In genomic region chr16:80671281-80671849, GRCh38 we compare ENCODE assay signal across 10 cellular contexts.
A peak's percentile ranks its signal among the peaks of the same experiment; 100 is the strongest.
DNase-seq lines count a peak whose midpoint lies in the region; ATAC-seq, FAIRE-seq and TF ChIP-seq lines count a peak whose summit lies in the region.
"Had no signal": no experiment of that assay in that cellular context is flagged by ENCODE, and none has a peak within 500 bp of the region (broad histone marks: within the 10 kb centered on the region; RNA-seq: fewer than 3 reads in every experiment).

No MANE protein-coding gene starts in this region.

- H3K9me3 ChIP-seq in OCI-LY7 (ENCODE audit: low read length) (no peaks in the 10 kb centered on the region), kidney (ENCODE audit: control insufficient read depth in 1 of 2, low read length in 2 of 2) (no peaks in the 10 kb centered on the region)

- CTCF ChIA-PET in GM10248 (lab: Yijun Ruan, JAX): no interaction called here
- CTCF ChIA-PET in OCI-LY7 (lab: Charles Lee; ENCODE audit: unreplicated experiment): no interaction called here

- POLR2A ChIA-PET in GM10248 (lab: Yijun Ruan, JAX) (no interaction called here), OCI-LY7 (lab: Charles Lee) (interaction anchor here (0.9 kb wide), 1 partner anchor 10 kb away, joined by 4 read pairs; no protein-coding TSS in a partner anchor)

- H3K9ac ChIP-seq in kidney (ENCODE audit: low read length in 2 of 2): no peak overlapping the region

- DNase-seq in GM10248 (ENCODE audit: extremely low spot score) (peak; percentile 56), OCI-LY7 (ENCODE audit: low spot score) (peak; percentile 83), kidney (no peak), midbrain (lab: John Stamatoyannopoulos, UW) (no peak)
- DNase-seq in central memory CD4-positive, alpha-beta T cell: no peak
- DNase-seq: NCI-H2081 treated with DMSO at 0.1 percent for 48 hours had no signal

- H3K36me3 ChIP-seq in OCI-LY7 (ENCODE audit: insufficient read depth, low read length): no peaks in the 10 kb centered on the region
- H3K36me3 ChIP-seq in kidney (ENCODE audit: control insufficient read depth in 1 of 2, insufficient read depth in 2 of 2, low read length in 2 of 2): no peaks in the 10 kb centered on the region

- FAIRE-seq in kidney (lab: Jason Lieb, UNC): no peak
- FAIRE-seq: H54 had no signal

- H4K20me1 ChIP-seq in OCI-LY7 (ENCODE audit: insufficient read depth, low read length): no peaks in the 10 kb centered on the region

- peak overlapping the region; percentile 23 for H3K4me3 ChIP-seq in OCI-LY7 (ENCODE audit: low read depth, low read length, poor library complexity, severe bottlenecking)
- no peak overlapping the region for H3K4me3 ChIP-seq in kidney (ENCODE audit: low read length in 2 of 2)

- no peaks in the 10 kb centered on the region for H3K79me2 ChIP-seq in OCI-LY7 (ENCODE audit: insufficient read depth, low read depth, low read length)

- peak overlapping the region; percentile 63 for H3K4me2 ChIP-seq in OCI-LY7 (ENCODE audit: low read length)

- H2AFZ ChIP-seq in OCI-LY7 (ENCODE audit: low read length): peak overlapping the region; percentile 39; the same call in 1 of the 2 replicates

- no TSS peak for BruUV-seq in OCI-LY7 (replicated peaks; lab: Mats Ljungman, UMichigan)

- peak; percentile 65 for ATAC-seq in GM21360 (IDR thresholded peaks at IDR 0.05; ENCODE audit: unreplicated experiment)
- peak; percentile 58 for ATAC-seq in HG03103 (IDR thresholded peaks at IDR 0.05; ENCODE audit: low read depth, unreplicated experiment)
- ATAC-seq in HG03025 (IDR thresholded peaks at IDR 0.05; ENCODE audit: low FRiP score, unreplicated experiment): no peak

- H3K27ac ChIP-seq in OCI-LY7 (ENCODE audit: low read depth, low read length, poor library complexity, severe bottlenecking) (peak overlapping the region; percentile 47), kidney (ENCODE audit: low read depth in 2 of 2, low read length in 2 of 2) (no peak overlapping the region)

- no peaks in the 10 kb centered on the region for H3K9me2 ChIP-seq in OCI-LY7 (ENCODE audit: insufficient read depth, low read length)

- intact Hi-C loops in OCI-LY7 (cut with micrococcal nuclease; ENCODE audit: unreplicated experiment) (no loop called here), kidney (cut with DNase I) (no loop called here)

- H3K4me1 ChIP-seq in OCI-LY7 (ENCODE audit: insufficient read depth, low read length, poor library complexity, severe bottlenecking) (peaks cover 48% of the 10 kb centered on the region), kidney (ENCODE audit: control insufficient read depth in 1 of 2, insufficient read depth in 1 of 2, low read depth in 1 of 2, low read length in 2 of 2) (peaks cover 0 to 2% of the 10 kb centered on the region in 2 donors)

- TF ChIP-seq CTCF in GM10248 (IDR thresholded peaks at IDR 0.05; ENCODE audit: control extremely low read depth, extremely low read depth, low read depth, missing control alignments): no peak
- TF ChIP-seq CTCF in OCI-LY7 (conservative IDR thresholded peaks at IDR 0.05; ENCODE audit: low read length): no peak
- no peak for TF ChIP-seq CTCF in kidney (IDR thresholded peaks at IDR 0.05; ENCODE audit: borderline replicate concordance, extremely low read depth, insufficient read depth)

Comparison
In these comparisons a context has a peak if more than half of its experiments do, and no peak if none do; other contexts are left out.
1. DNase-seq: peak in GM10248 (single experiment) and OCI-LY7 (single experiment); none in kidney (single experiment), central memory CD4-positive, alpha-beta T cell (single experiment) and midbrain (single experiment).